Comparison of ENCODE assay signal across 10 cellular contexts in the genomic region with DNA sequence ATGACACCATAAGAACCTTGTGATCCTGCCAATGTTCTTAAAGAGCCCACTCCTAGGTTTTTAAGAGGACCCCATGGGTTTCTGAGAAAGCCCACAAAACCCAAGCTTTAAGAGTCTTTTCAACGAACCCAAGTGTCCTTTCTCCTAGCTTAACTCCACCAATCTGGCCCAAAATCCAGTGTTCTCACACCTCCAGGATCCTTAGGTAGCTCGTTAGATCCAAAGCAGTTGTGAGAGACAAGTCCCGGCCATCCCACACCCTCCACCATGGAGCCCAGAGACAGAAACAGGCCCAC. TPM values are rescaled to one million over a fixed set of nuclear protein-coding genes. Genes with fewer than 3 reads are reported as not detected.
A peak's percentile ranks its signal among the peaks of the same experiment; 100 is the strongest.
DNase-seq lines count a peak whose midpoint lies in the region; ATAC-seq and TF ChIP-seq lines count a peak whose summit lies in the region.
"Had no signal": no experiment of that assay in that cellular context is flagged by ENCODE, and none has a peak within 500 bp of the region (broad histone marks: within the 10 kb centered on the region; RNA-seq: fewer than 3 reads in every experiment).

No MANE protein-coding gene starts in this region.

- H3K4me1 ChIP-seq in lung (ENCODE audit: control insufficient read depth in 2 of 2, insufficient read depth in 2 of 2, low read length in 2 of 2) (peaks cover 4 to 11% of the 10 kb centered on the region in 2 donors), tibial artery (peaks cover 0 to 31% (median 15%) of the 10 kb centered on the region in 4 donors)

- no peak for DNase-seq in activated T-cell treated with anti-CD3 and anti-CD28 coated beads, Interleukin-2, amount 50 U/mL, for 72 hours
- DNase-seq in activated T-cell treated with anti-CD3 and anti-CD28 coated beads for 4 hours, result no peak
- DNase-seq in activated naive CD8-positive, alpha-beta T cell treated with anti-CD3 and anti-CD28 coated beads, Interleukin-2, amount 50 U/mL, for 24 hours, result no peak
- no peak for DNase-seq in lung (ENCODE audit: low spot score)
- no peak for DNase-seq in tibial artery
- DNase-seq: COR-L47, NCI-H774 had no signal

- peak overlapping the region; percentile 90 for H3K27ac Mint-ChIP-seq in activated T-cell treated with anti-CD3 and anti-CD28 coated beads, Interleukin-2, amount 50 U/mL, for 72 hours
- peak overlapping the region; percentile 92 for H3K27ac Mint-ChIP-seq in activated naive CD8-positive, alpha-beta T cell treated with anti-CD3 and anti-CD28 coated beads, Interleukin-2, amount 50 U/mL, for 24 hours

- intact Hi-C loops in tibial artery (cut with DNase I; ENCODE audit: low total_unique reads), result loop anchor here (5.0 to 10.0 kb wide), 2 partner anchors 43 to 270 kb away; partner anchors contain the start of genes ILF2, NPR1 and RAB13

- no peaks in the 10 kb centered on the region for H3K27me3 ChIP-seq in lung (ENCODE audit: control insufficient read depth, insufficient read depth)
- H3K27me3 ChIP-seq in tibial artery, result no peaks in the 10 kb centered on the region

- peaks cover 32% of the 10 kb centered on the region for H3K4me1 Mint-ChIP-seq in activated T-cell treated with anti-CD3 and anti-CD28 coated beads, Interleukin-2, amount 50 U/mL, for 72 hours (ENCODE audit: low read depth)
- peaks cover 25% of the 10 kb centered on the region for H3K4me1 Mint-ChIP-seq in activated naive CD8-positive, alpha-beta T cell treated with anti-CD3 and anti-CD28 coated beads, Interleukin-2, amount 50 U/mL, for 24 hours

- TF ChIP-seq CTCF in lung (IDR thresholded peaks at IDR 0.05; ENCODE audit: control extremely low read depth, extremely low read depth) (no peak), tibial artery (IDR thresholded peaks at IDR 0.05) (no peak)

- H3K27me3 Mint-ChIP-seq in activated T-cell treated with anti-CD3 and anti-CD28 coated beads, Interleukin-2, amount 50 U/mL, for 72 hours (ENCODE audit: low read depth), result no peaks in the 10 kb centered on the region
- no peaks in the 10 kb centered on the region for H3K27me3 Mint-ChIP-seq in activated naive CD8-positive, alpha-beta T cell treated with anti-CD3 and anti-CD28 coated beads, Interleukin-2, amount 50 U/mL, for 24 hours

- peak overlapping the region; percentile 88 to 90 for H3K4me3 Mint-ChIP-seq in activated T-cell treated with anti-CD3 and anti-CD28 coated beads, Interleukin-2, amount 50 U/mL, for 72 hours
- H3K4me3 Mint-ChIP-seq in activated naive CD8-positive, alpha-beta T cell treated with anti-CD3 and anti-CD28 coated beads, Interleukin-2, amount 50 U/mL, for 24 hours, result peak overlapping the region; percentile 91

- H3K36me3 Mint-ChIP-seq in activated T-cell treated with anti-CD3 and anti-CD28 coated beads, Interleukin-2, amount 50 U/mL, for 72 hours (ENCODE audit: insufficient read depth in 2 of 2), result peaks cover 10 to 13% of the 10 kb centered on the region in 2 donors
- H3K36me3 Mint-ChIP-seq in activated naive CD8-positive, alpha-beta T cell treated with anti-CD3 and anti-CD28 coated beads, Interleukin-2, amount 50 U/mL, for 24 hours (ENCODE audit: low read depth), result peaks cover 44% of the 10 kb centered on the region

- peaks cover 0 to 45% of the 10 kb centered on the region in 2 donors for H3K36me3 ChIP-seq in lung (ENCODE audit: control insufficient read depth in 2 of 2, insufficient read depth in 2 of 2, low read length in 2 of 2)
- peaks cover 40 to 68% (median 52%) of the 10 kb centered on the region in 3 donors for H3K36me3 ChIP-seq in tibial artery

- H3K9me3 Mint-ChIP-seq in activated T-cell treated with anti-CD3 and anti-CD28 coated beads, Interleukin-2, amount 50 U/mL, for 72 hours, result no peaks in the 10 kb centered on the region
- no peaks in the 10 kb centered on the region for H3K9me3 Mint-ChIP-seq in activated naive CD8-positive, alpha-beta T cell treated with anti-CD3 and anti-CD28 coated beads, Interleukin-2, amount 50 U/mL, for 24 hours

- H3K27ac ChIP-seq in lung (ENCODE audit: low read depth in 1 of 2, low read length in 1 of 2), result peak overlapping the region; percentile 97 to 99
- peak overlapping the region; percentile 94 to 98 for H3K27ac ChIP-seq in tibial artery

- WGBS in lung, 2 donors, result 12 to 43% methylated on average over 3 of the region's 3 CpGs

- H3K9me3 ChIP-seq in lung (ENCODE audit: control insufficient read depth in 2 of 2, insufficient read depth in 1 of 2, low read length in 1 of 2) (no peaks in the 10 kb centered on the region), tibial artery (no peaks in the 10 kb centered on the region)

- H3K4me3 ChIP-seq in lung (peak overlapping the region; percentile 75), tibial artery (peak overlapping the region; percentile 87 to 93)

- ATAC-seq in activated T-cell treated with anti-CD3 and anti-CD28 coated beads, Interleukin-2, amount 50 U/mL, for 72 hours (replicated peaks in 1 of 2), result no peak
- ATAC-seq in activated naive CD8-positive, alpha-beta T cell treated with anti-CD3 and anti-CD28 coated beads, Interleukin-2, amount 50 U/mL, for 24 hours, result peak; percentile 0
- ATAC-seq in lung (ENCODE audit: insufficient read depth, low FRiP score) (no peak), GM19463 (IDR thresholded peaks at IDR 0.05; ENCODE audit: unreplicated experiment) (no peak), HG02763 (IDR thresholded peaks at IDR 0.05; ENCODE audit: unreplicated experiment) (no peak), HG02852 (IDR thresholded peaks at IDR 0.05; ENCODE audit: unreplicated experiment) (no peak)

RNA-seq across cellular contexts. Expression of gene DENND4B, which starts 1.7 kb away (rescaled TPM):
- total RNA-seq in activated T-cell treated with anti-CD3 and anti-CD28 coated beads, Interleukin-2, amount 50 U/mL, for 72 hours, result 100 to 1,000 TPM; 105 to 108 TPM
- total RNA-seq in lung, result 10 to 100 TPM; 40.5 to 84.7 TPM
- polyA plus RNA-seq in lung, result 10 to 100 TPM; 57.2 to 61.6 TPM

RNA-seq across cellular contexts. Expression of gene CRTC2, which starts 13.6 kb away (rescaled TPM):
- total RNA-seq in activated T-cell treated with anti-CD3 and anti-CD28 coated beads, Interleukin-2, amount 50 U/mL, for 72 hours, result 100 to 1,000 TPM; 107 to 121 TPM
- total RNA-seq in lung, result 10 to 100 TPM; 17.7 to 48.7 TPM
- polyA plus RNA-seq in lung, result 10 to 100 TPM; 41.9 to 43.2 TPM

RNA-seq across cellular contexts. Expression of gene SLC39A1, which starts 18.6 kb away (rescaled TPM):
- 10 to 100 TPM; 86.5 to 90.7 TPM for total RNA-seq in activated T-cell treated with anti-CD3 and anti-CD28 coated beads, Interleukin-2, amount 50 U/mL, for 72 hours
- 100 to 1,000 TPM in 1 of 2 donors, 10 to 100 TPM in 1; 73.4 to 141 TPM for total RNA-seq in lung
- 100 to 1,000 TPM; 103 to 247 TPM for polyA plus RNA-seq in lung

RNA-seq across cellular contexts. Expression of gene GATAD2B, which starts 22.0 kb away (rescaled TPM):
- total RNA-seq in activated T-cell treated with anti-CD3 and anti-CD28 coated beads, Interleukin-2, amount 50 U/mL, for 72 hours, result 100 to 1,000 TPM in 1 of 2 donors, 10 to 100 TPM in 1; 87.4 to 106 TPM
- 10 to 100 TPM; 20.8 to 41.7 TPM for total RNA-seq in lung
- 1 to 10 TPM; 4.6 to 6.0 TPM for polyA plus RNA-seq in lung

RNA-seq across cellular contexts. Expression of gene CREB3L4, which starts 22.9 kb away (rescaled TPM):
- total RNA-seq in activated T-cell treated with anti-CD3 and anti-CD28 coated beads, Interleukin-2, amount 50 U/mL, for 72 hours, result 10 to 100 TPM; 13.7 to 13.9 TPM
- 10 to 100 TPM; 13.6 to 21.8 TPM for total RNA-seq in lung
- 10 to 100 TPM in 1 of 2 donors, 1 to 10 TPM in 1; 9.5 to 13.7 TPM for polyA plus RNA-seq in lung
